14 cellular contexts compared by ENCODE assay signal in the genomic region with DNA sequence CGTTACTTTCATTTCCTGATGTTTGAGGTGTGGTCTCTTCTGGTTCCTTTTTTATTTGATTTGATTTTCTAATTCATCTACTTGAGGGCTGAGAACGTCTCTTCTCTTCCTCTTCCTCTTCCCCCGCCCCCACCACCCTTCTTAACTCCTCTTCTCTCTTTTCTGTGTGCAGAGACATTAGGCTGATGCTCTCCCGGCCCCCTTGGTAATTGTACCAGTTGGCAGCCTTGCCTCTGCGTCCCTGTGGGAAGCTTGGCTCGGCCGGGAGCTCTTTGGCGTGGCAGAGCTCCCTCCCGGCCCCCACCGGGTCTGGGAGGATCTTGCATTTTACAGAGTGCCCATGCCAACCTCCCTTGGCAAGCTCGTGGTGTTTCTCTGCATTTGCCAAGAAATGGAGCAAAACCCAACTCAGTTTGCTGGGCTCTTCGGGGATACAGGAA. TPM values are rescaled to one million over a fixed set of nuclear protein-coding genes. Genes with fewer than 3 reads are reported as not detected.
A peak's percentile ranks its signal among the peaks of the same experiment; 100 is the strongest.
DNase-seq lines count a peak whose midpoint lies in the region; ATAC-seq and TF ChIP-seq lines count a peak whose summit lies in the region.
"Had no signal": no experiment of that assay in that cellular context is flagged by ENCODE, and none has a peak within 500 bp of the region (broad histone marks: within the 10 kb centered on the region; RNA-seq: fewer than 3 reads in every experiment).

No MANE protein-coding gene starts in this region.

- H3K36me3 ChIP-seq in right atrium auricular region (no peaks in the 10 kb centered on the region), colonic mucosa (no peaks in the 10 kb centered on the region), SK-N-SH (replicated peaks in 1 of 2; ENCODE audit: control insufficient read depth in 1 of 2, insufficient read depth in 2 of 2, low read length in 1 of 2) (no peaks in the 10 kb centered on the region), SJCRH30 (no peaks in the 10 kb centered on the region)
- H3K36me3 ChIP-seq: right lobe of liver had no signal

- DNase-seq in Right ventricle myocardium superior: peak; percentile 62
- DNase-seq in right atrium auricular region (ENCODE audit: low spot score): no peak
- peak; percentile 12 for DNase-seq in colonic mucosa
- DNase-seq in mucosa of gallbladder (ENCODE audit: low spot score): peak; percentile 45
- no peak for DNase-seq in NCI-H2029 (lab: John Stamatoyannopoulos, UW)
- DNase-seq in SK-N-SH: no peak
- DNase-seq in stimulated activated naive CD4-positive, alpha-beta T cell treated with Interleukin-2 at 50 U/mL for 16 hours (lab: John Stamatoyannopoulos, UW): no peak
- no peak for DNase-seq in SJCRH30
- DNase-seq: stimulated activated CD8-positive, alpha-beta memory T cell treated with anti-CD3 and anti-CD28 coated beads, Interleukin-4, amount 100 ng/mL, for 48 hours had no signal

- no peaks in the 10 kb centered on the region for H4K20me1 ChIP-seq in SK-N-SH (ENCODE audit: insufficient read depth)

- H3K27me3 ChIP-seq in right atrium auricular region (no peaks in the 10 kb centered on the region), colonic mucosa (no peaks in the 10 kb centered on the region), SK-N-SH (ENCODE audit: insufficient read depth) (no peaks in the 10 kb centered on the region), SJCRH30 (no peaks in the 10 kb centered on the region)
- H3K27me3 ChIP-seq: right lobe of liver had no signal

- H3K4me1 ChIP-seq in right atrium auricular region: peaks cover 0 to 4% of the 10 kb centered on the region in 2 donors
- no peaks in the 10 kb centered on the region for H3K4me1 ChIP-seq in colonic mucosa
- no peaks in the 10 kb centered on the region; a peak in 1 of 4 replicates for H3K4me1 ChIP-seq in SK-N-SH (ENCODE audit: control insufficient read depth in 1 of 2, insufficient read depth in 2 of 2, low read depth in 1 of 2, low read length in 1 of 2)
- peaks cover 4% of the 10 kb centered on the region; the same call in 1 of the 2 replicates for H3K4me1 ChIP-seq in SJCRH30
- H3K4me1 ChIP-seq: right lobe of liver had no signal

- TF ChIP-seq RAD21 in SK-N-SH (IDR thresholded peaks at IDR 0.05; ENCODE audit: low read length): no peak

- no peaks in the 10 kb centered on the region for H3K79me2 ChIP-seq in SK-N-SH (ENCODE audit: insufficient read depth)

- WGBS in SK-N-SH (ENCODE audit: low lambda C conversion rate): 66% methylated on average over 12 of the region's 12 CpGs

- no peaks in the 10 kb centered on the region for H3K9me2 ChIP-seq in SK-N-SH

- no peak overlapping the region for H3K4me2 ChIP-seq in SK-N-SH

- peak; percentile 72 for ATAC-seq in Right ventricle myocardium superior (ENCODE audit: poor library complexity)
- ATAC-seq: activated naive CD4-positive, alpha-beta T cell treated with anti-CD3 and anti-CD28 coated beads, Interleukin-2, amount 50 U/mL, for 72 hours; HepG2; left colon had no signal

- POLR2A ChIA-PET in SK-N-SH (lab: Yijun Ruan, JAX): no interaction called here

- H3K9me3 ChIP-seq in right atrium auricular region (no peaks in the 10 kb centered on the region), colonic mucosa (no peaks in the 10 kb centered on the region), SK-N-SH (no peaks in the 10 kb centered on the region), SJCRH30 (replicated peaks) (no peaks in the 10 kb centered on the region)
- H3K9me3 ChIP-seq: right lobe of liver had no signal

- no peak overlapping the region for H3K27ac ChIP-seq in right atrium auricular region
- no peak overlapping the region for H3K27ac ChIP-seq in colonic mucosa
- H3K27ac ChIP-seq in SK-N-SH (ENCODE audit: low read depth in 2 of 2, low read length in 1 of 2): no peak overlapping the region
- no peak overlapping the region for H3K27ac ChIP-seq in SJCRH30
- H3K27ac ChIP-seq: epithelial cell of prostate, right lobe of liver had no signal

- H3K4me3 ChIP-seq in right atrium auricular region: no peak overlapping the region
- H3K4me3 ChIP-seq in colonic mucosa: no peak overlapping the region
- H3K4me3 ChIP-seq in SK-N-SH (ENCODE audit: low read depth in 2 of 2, low read length in 1 of 2): no peak overlapping the region
- no peak overlapping the region for H3K4me3 ChIP-seq in SJCRH30
- H3K4me3 ChIP-seq: right lobe of liver had no signal

- CTCF ChIA-PET in SK-N-SH (lab: Yijun Ruan, JAX): no interaction called here

- TF ChIP-seq EP300 in SK-N-SH (IDR thresholded peaks at IDR 0.05; ENCODE audit: borderline replicate concordance in 1 of 2, low read depth in 1 of 2, low read length in 1 of 2): no peak

- H2AFZ ChIP-seq in SK-N-SH (ENCODE audit: low read depth): no peak overlapping the region

- H3K9ac ChIP-seq in colonic mucosa (ENCODE audit: low read depth in 2 of 2, low read length in 2 of 2) (no peak overlapping the region), SK-N-SH (no peak overlapping the region)

- no peak for TF ChIP-seq CTCF in right atrium auricular region (IDR thresholded peaks at IDR 0.05)
- TF ChIP-seq CTCF in colonic mucosa (IDR thresholded peaks at IDR 0.05): no peak
- no peak for TF ChIP-seq CTCF in SK-N-SH (IDR thresholded peaks at IDR 0.05)

- H3F3A ChIP-seq in SK-N-SH (replicated peaks; ENCODE audit: insufficient read depth): no peaks in the 10 kb centered on the region

- intact Hi-C loops in Right ventricle myocardium superior (cut with DNase I): no loop called here
- intact Hi-C loops in colonic mucosa (cut with DNase I): no loop called here

TF ChIP-seq in SK-N-SH, 30 proteins besides CTCF, POLR2A, EP300 and RAD21:
- TF ChIP-seq MXI1 (IDR thresholded peaks at IDR 0.05; ENCODE audit: low read depth, low read length) (no peak), TAF1 (IDR thresholded peaks at IDR 0.05; ENCODE audit: borderline replicate concordance, low read depth, low read length) (no peak), MEF2A (IDR thresholded peaks at IDR 0.05; ENCODE audit: borderline replicate concordance, low read depth) (no peak), POLR2AphosphoS5 (IDR thresholded peaks at IDR 0.05; ENCODE audit: low read depth, low read length) (no peak), GATA2 (CRISPR knock-in tag; IDR thresholded peaks at IDR 0.05) (no peak), JUND (IDR thresholded peaks at IDR 0.05) (no peak)
- TF ChIP-seq, protein P1, sequence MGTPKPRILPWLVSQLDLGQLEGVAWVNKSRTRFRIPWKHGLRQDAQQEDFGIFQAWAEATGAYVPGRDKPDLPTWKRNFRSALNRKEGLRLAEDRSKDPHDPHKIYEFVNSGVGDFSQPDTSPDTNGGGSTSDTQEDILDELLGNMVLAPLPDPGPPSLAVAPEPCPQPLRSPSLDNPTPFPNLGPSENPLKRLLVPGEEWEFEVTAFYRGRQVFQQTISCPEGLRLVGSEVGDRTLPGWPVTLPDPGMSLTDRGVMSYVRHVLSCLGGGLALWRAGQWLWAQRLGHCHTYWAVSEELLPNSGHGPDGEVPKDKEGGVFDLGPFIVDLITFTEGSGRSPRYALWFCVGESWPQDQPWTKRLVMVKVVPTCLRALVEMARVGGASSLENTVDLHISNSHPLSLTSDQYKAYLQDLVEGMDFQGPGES (IDR thresholded peaks at IDR 0.05; ENCODE audit: low read depth, low read length): no peak
- TF ChIP-seq, protein P2, sequence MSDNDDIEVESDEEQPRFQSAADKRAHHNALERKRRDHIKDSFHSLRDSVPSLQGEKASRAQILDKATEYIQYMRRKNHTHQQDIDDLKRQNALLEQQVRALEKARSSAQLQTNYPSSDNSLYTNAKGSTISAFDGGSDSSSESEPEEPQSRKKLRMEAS (IDR thresholded peaks at IDR 0.05; ENCODE audit: low read depth): no peak

RNA-seq across cellular contexts. Expression of a gene that starts 19.9 kb away (rescaled TPM):
- not detected for total RNA-seq in Right ventricle myocardium superior
- not detected for total RNA-seq in right atrium auricular region
- total RNA-seq in colonic mucosa: not detected
- total RNA-seq in mucosa of gallbladder: not detected
- polyA plus RNA-seq in SK-N-SH (2012; rRNA removed): not detected in 2 replicates
- polyA plus RNA-seq in SK-N-SH (2012; cell fraction: cytosol; rRNA removed): not detected in 2 replicates
- polyA plus RNA-seq in SK-N-SH (2012; cell fraction: nucleus; rRNA removed): not detected in 2 replicates
- not detected in 2 replicates for total RNA-seq in SJCRH30 (2014; rRNA removed; shearing (Covaris generic))
- total RNA-seq: activated naive CD4-positive, alpha-beta T cell treated with anti-CD3 and anti-CD28 coated beads, Interleukin-2, amount 50 U/mL, for 72 hours; left colon had no signal

Comparison
In these comparisons a context has a peak if more than half of its experiments do, and no peak if none do; other contexts are left out.
1. DNase-seq: peak in Right ventricle myocardium superior (single experiment), colonic mucosa (single experiment) and mucosa of gallbladder (single experiment); none in right atrium auricular region (single experiment), NCI-H2029 (single experiment), SK-N-SH (single experiment), stimulated activated naive CD4-positive, alpha-beta T cell treated with Interleukin-2 at 50 U/mL for 16 hours (single experiment) and SJCRH30 (0 of 2).